Comparison of ENCODE assay signal across 11 cellular contexts in genomic region chr18:51188024-51188701, GRCh38. TPM values are rescaled to one million over a fixed set of nuclear protein-coding genes. Genes with fewer than 3 reads are reported as not detected.
DNase-seq lines count a peak whose midpoint lies in the region; ATAC-seq and TF ChIP-seq lines count a peak whose summit lies in the region.
"Had no signal": no experiment of that assay in that cellular context is flagged by ENCODE, and none has a peak within 500 bp of the region (broad histone marks: within the 10 kb centered on the region; RNA-seq: fewer than 3 reads in every experiment).

No MANE protein-coding gene starts in this region.

- H3K4me3 Mint-ChIP-seq in T-cell = peak overlapping the region; percentile 29 to 74 (median 36)

- no peak overlapping the region for H3K9ac ChIP-seq in BLaER1

- TF ChIP-seq CTCF in upper lobe of left lung (IDR thresholded peaks at IDR 0.05) = no peak

- POLR2A ChIA-PET in T-cell (lab: Charles Lee) = interaction anchor here in 1 of 2 donors (1.1 kb wide), 1 partner anchor 309 kb away, joined by 3 read pairs; the partner anchor contains the start of gene ME2

- H3K27ac Mint-ChIP-seq in T-cell = peak overlapping the region; percentile 61 to 73

- H3K36me3 ChIP-seq in BLaER1 (peaks cover 72% of the 10 kb centered on the region), upper lobe of left lung (no peaks in the 10 kb centered on the region)
- H3K36me3 ChIP-seq: sigmoid colon had no signal

- H3K27ac ChIP-seq in BLaER1 = peak overlapping the region; percentile 27; the same call in 1 of the 2 replicates
- H3K27ac ChIP-seq in upper lobe of left lung = no peak overlapping the region
- H3K27ac ChIP-seq: gastroesophageal sphincter, sigmoid colon had no signal

- ATAC-seq in GM18861 (IDR thresholded peaks at IDR 0.05; ENCODE audit: unreplicated experiment) (peak; percentile 42), HG02759 (IDR thresholded peaks at IDR 0.05; ENCODE audit: unreplicated experiment) (peak; percentile 51), T-cell (replicated peaks in 1 of 4) (peak in 1 of 4 experiments; percentile 57), upper lobe of left lung (ENCODE audit: low FRiP score in 2 of 2) (no peak)
- ATAC-seq: gastroesophageal sphincter had no signal

- peak overlapping the region; percentile 56 for H3K4me2 ChIP-seq in BLaER1

- CTCF ChIA-PET in T-cell (lab: Charles Lee) = interaction anchor here (0.5 to 1.9 kb wide), 3 partner anchors 10 to 36 kb away, joined by 3 to 7 read pairs (median 4); partner anchors contain the start of gene MEX3C (in 1 of the 2)

- H3K36me3 Mint-ChIP-seq in T-cell = peaks cover 23% of the 10 kb centered on the region

- DNase-seq in T-cell (no peak), NCI-H446 treated with DMSO at 0.1 percent for 48 hours (lab: John Stamatoyannopoulos, UW) (no peak), upper lobe of left lung (no peak), iPS-NIHi11 (ENCODE audit: low spot score) (no peak), COR-L47 (lab: John Stamatoyannopoulos, UW) (no peak)
- DNase-seq: NCI-H774, sigmoid colon had no signal

- H3K27me3 Mint-ChIP-seq in T-cell = no peaks in the 10 kb centered on the region

- WGBS in upper lobe of left lung, 2 donors = 82 to 92% methylated on average over 5 to 6 of the region's 6 CpGs

- no peaks in the 10 kb centered on the region for H3K9me3 ChIP-seq in BLaER1
- H3K9me3 ChIP-seq in upper lobe of left lung = no peaks in the 10 kb centered on the region
- H3K9me3 ChIP-seq: gastroesophageal sphincter, sigmoid colon had no signal

- H3K4me3 ChIP-seq in BLaER1 = no peak overlapping the region
- H3K4me3 ChIP-seq in upper lobe of left lung = no peak overlapping the region
- H3K4me3 ChIP-seq: gastroesophageal sphincter, sigmoid colon had no signal

- TF ChIP-seq EP300 in upper lobe of left lung (IDR thresholded peaks at IDR 0.05) = no peak

- no peak for TF ChIP-seq POLR2A in upper lobe of left lung (IDR thresholded peaks at IDR 0.05)

- no peaks in the 10 kb centered on the region for H3K9me3 Mint-ChIP-seq in T-cell

- H4K20me1 ChIP-seq in BLaER1 = peaks cover 100% of the 10 kb centered on the region

- peaks cover 90% of the 10 kb centered on the region for H3K4me1 ChIP-seq in BLaER1
- H3K4me1 ChIP-seq in upper lobe of left lung = peaks cover 9 to 37% (median 25%) of the 10 kb centered on the region in 4 donors

- peaks cover 76 to 83% (median 81%) of the 10 kb centered on the region in 3 donors for H3K4me1 Mint-ChIP-seq in T-cell

- H3K27me3 ChIP-seq in BLaER1 (no peaks in the 10 kb centered on the region), upper lobe of left lung (no peaks in the 10 kb centered on the region)
- H3K27me3 ChIP-seq: gastroesophageal sphincter, sigmoid colon had no signal

RNA-seq across cellular contexts. Expression of gene MEX3C, which starts 9.3 kb away (rescaled TPM):
- total RNA-seq in T-cell (10 to 100 TPM; 45.3 to 64.2 (median 52.0) TPM), upper lobe of left lung (10 to 100 TPM; 12.2 to 30.7 (median 19.2) TPM)

Comparison
In these comparisons a context has a peak if more than half of its experiments do, and no peak if none do; other contexts are left out.
1. ATAC-seq: peak in GM18861 (single experiment) and HG02759 (single experiment); none in upper lobe of left lung (0 of 2).